In the genomic region with DNA sequence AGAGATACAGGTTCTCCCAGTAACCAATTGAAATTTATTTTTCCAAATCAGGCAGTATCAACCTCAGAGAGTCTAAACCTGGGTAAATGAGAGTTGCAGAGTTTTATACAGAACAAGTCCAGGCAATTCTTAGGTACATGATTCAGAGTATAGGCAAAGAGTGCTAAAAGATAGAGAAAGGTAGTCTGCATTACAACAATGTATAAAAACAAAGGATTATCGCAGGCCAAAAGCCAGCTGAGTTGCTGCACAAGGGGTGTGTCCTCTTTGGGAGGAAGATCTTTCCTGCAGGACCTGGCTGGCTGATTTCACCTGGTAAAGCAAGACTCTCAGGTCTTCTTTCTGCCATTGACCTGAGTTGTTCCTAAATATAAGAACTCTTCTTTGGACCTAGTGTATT, we compare ENCODE assay signal across 14 cellular contexts. TPM values are rescaled to one million over a fixed set of nuclear protein-coding genes. Genes with fewer than 3 reads are reported as not detected.
DNase-seq lines count a peak whose midpoint lies in the region; ATAC-seq and TF ChIP-seq lines count a peak whose summit lies in the region.
"Had no signal": no experiment of that assay in that cellular context is flagged by ENCODE, and none has a peak within 500 bp of the region (broad histone marks: within the 10 kb centered on the region; RNA-seq: fewer than 3 reads in every experiment).

No MANE protein-coding gene starts in this region.

- no TSS peak for BruUV-seq in MCF 10A (replicated peaks; lab: Mats Ljungman, UMichigan)

- DNase-seq in MCF 10A (ENCODE audit: unreplicated experiment), result peak; percentile 23
- no peak for DNase-seq in breast epithelium (ENCODE audit: low spot score in 2 of 2)
- DNase-seq in esophagus squamous epithelium (lab: John Stamatoyannopoulos, UW), result no peak
- no peak for DNase-seq in mucosa of descending colon
- no peak for DNase-seq in chondrocyte (ENCODE audit: low spot score)
- DNase-seq in posterior vena cava (ENCODE audit: low spot score), result no peak
- no peak for DNase-seq in activated T-cell treated with anti-CD3 and anti-CD28 coated beads, Interleukin-2, amount 50 U/mL, for 1 hour
- DNase-seq in NCI-H1694 treated with DMSO at 0.1 percent for 48 hours (lab: John Stamatoyannopoulos, UW), result no peak
- DNase-seq: CD8-positive, alpha-beta T cell; COR-L47; GM23248 had no signal

- no peak for TF ChIP-seq CTCF in MCF 10A (IDR thresholded peaks at IDR 0.05; ENCODE audit: unreplicated experiment)
- TF ChIP-seq CTCF in breast epithelium (IDR thresholded peaks at IDR 0.05), result no peak
- no peak for TF ChIP-seq CTCF in esophagus squamous epithelium (IDR thresholded peaks at IDR 0.05)
- TF ChIP-seq CTCF in mucosa of descending colon (IDR thresholded peaks at IDR 0.05), result no peak
- no peak for TF ChIP-seq CTCF in chondrocyte (IDR thresholded peaks at IDR 0.05)

- no peaks in the 10 kb centered on the region for H3K36me3 Mint-ChIP-seq in MCF 10A (ENCODE audit: insufficient read depth, unreplicated experiment)
- no peaks in the 10 kb centered on the region for H3K36me3 Mint-ChIP-seq in chondrocyte (ENCODE audit: low read depth)
- H3K36me3 Mint-ChIP-seq: CD14-positive monocyte; CD8-positive, alpha-beta T cell had no signal

- no peak overlapping the region for H3K4me3 ChIP-seq in breast epithelium
- H3K4me3 ChIP-seq in esophagus squamous epithelium, result no peak overlapping the region
- H3K4me3 ChIP-seq in mucosa of descending colon, result no peak overlapping the region
- H3K4me3 ChIP-seq: GM23248 had no signal

- 45 to 55% methylated on average over 1 of the region's 1 CpG for WGBS in esophagus squamous epithelium, 2 donors

- no peaks in the 10 kb centered on the region for H3K9me3 ChIP-seq in breast epithelium
- no peaks in the 10 kb centered on the region for H3K9me3 ChIP-seq in esophagus squamous epithelium
- H3K9me3 ChIP-seq in mucosa of descending colon, result no peaks in the 10 kb centered on the region

- H3K4me1 ChIP-seq in breast epithelium (no peaks in the 10 kb centered on the region), esophagus squamous epithelium (peaks cover 7 to 46% (median 14%) of the 10 kb centered on the region in 3 donors), mucosa of descending colon (ENCODE audit: low read depth) (no peaks in the 10 kb centered on the region)

- TF ChIP-seq POLR2A in breast epithelium (IDR thresholded peaks at IDR 0.05), result no peak
- TF ChIP-seq POLR2A in esophagus squamous epithelium (IDR thresholded peaks at IDR 0.05), result no peak

- intact Hi-C loops in MCF 10A (cut with micrococcal nuclease), result no loop called here
- intact Hi-C loops in breast epithelium (cut with DNase I; ENCODE audit: low total_unique reads), result no loop called here
- intact Hi-C loops in esophagus squamous epithelium (cut with DNase I), result no loop called here
- intact Hi-C loops in mucosa of descending colon (cut with DNase I, micrococcal nuclease), result no loop called here
- intact Hi-C loops in posterior vena cava (cut with DNase I), result no loop called here

- H3K27me3 ChIP-seq in breast epithelium, result no peaks in the 10 kb centered on the region
- no peaks in the 10 kb centered on the region for H3K27me3 ChIP-seq in esophagus squamous epithelium

- H3K4me3 Mint-ChIP-seq in MCF 10A (ENCODE audit: unreplicated experiment) (no peak overlapping the region), chondrocyte (ENCODE audit: unreplicated experiment) (no peak overlapping the region)
- H3K4me3 Mint-ChIP-seq: CD14-positive monocyte; CD8-positive, alpha-beta T cell had no signal

- peak; percentile 41 for ATAC-seq in mucosa of descending colon
- ATAC-seq: CD8-positive, alpha-beta T cell; HCT116 had no signal

- H3K4me1 Mint-ChIP-seq in MCF 10A (ENCODE audit: insufficient read depth, unreplicated experiment) (peaks cover 23% of the 10 kb centered on the region), chondrocyte (ENCODE audit: low read depth) (peaks cover 8% of the 10 kb centered on the region)
- H3K4me1 Mint-ChIP-seq: CD14-positive monocyte had no signal

- H3K27me3 Mint-ChIP-seq in MCF 10A (ENCODE audit: insufficient read depth, unreplicated experiment) (no peaks in the 10 kb centered on the region), chondrocyte (ENCODE audit: low read depth) (no peaks in the 10 kb centered on the region)

- CTCF ChIA-PET in MCF 10A (lab: Yijun Ruan, JAX), result interaction anchor here (0.7 to 1.5 kb wide), 4 partner anchors 28 to 249 kb away, joined by 3 to 7 read pairs (median 3); partner anchors contain the start of gene ECHDC1

- H3K9me3 Mint-ChIP-seq in MCF 10A (ENCODE audit: unreplicated experiment), result no peaks in the 10 kb centered on the region
- H3K9me3 Mint-ChIP-seq in chondrocyte (ENCODE audit: low read depth), result no peaks in the 10 kb centered on the region
- H3K9me3 Mint-ChIP-seq: CD8-positive, alpha-beta T cell had no signal

- H3K36me3 ChIP-seq in breast epithelium (no peaks in the 10 kb centered on the region), esophagus squamous epithelium (no peaks in the 10 kb centered on the region), mucosa of descending colon (ENCODE audit: low read depth) (no peaks in the 10 kb centered on the region)

- H3K27ac ChIP-seq in breast epithelium (no peak overlapping the region), esophagus squamous epithelium (peak overlapping the region in 3 of 4 donors; percentile 54 to 81 (median 64))
- H3K27ac ChIP-seq: 22Rv1, GM23248 had no signal

- POLR2A ChIA-PET in MCF 10A (lab: Yijun Ruan, JAX), result interaction anchor here (0.9 to 2.0 kb wide), 8 partner anchors 8 to 50 kb away, joined by 3 to 8 read pairs (median 4); no protein-coding TSS in a partner anchor

- H3K27ac Mint-ChIP-seq in MCF 10A (ENCODE audit: low read depth, unreplicated experiment) (peak overlapping the region; percentile 27), chondrocyte (ENCODE audit: unreplicated experiment) (no peak overlapping the region)
- H3K27ac Mint-ChIP-seq: CD8-positive, alpha-beta T cell had no signal

RNA-seq across cellular contexts. Expression of gene ECHDC1, which starts 48.9 kb away (rescaled TPM):
- total RNA-seq in MCF 10A (2022), result 60.4 and 70.7 TPM in 2 replicates
- 10 to 100 TPM; 56.7 to 93.7 (median 82.2) TPM for total RNA-seq in breast epithelium
- total RNA-seq in esophagus squamous epithelium, result 10 to 100 TPM; 29.6 to 70.8 (median 53.5) TPM
- 100 to 1,000 TPM in 2 of 3 donors, 10 to 100 TPM in 1; 78.1 to 104 (median 102) TPM for total RNA-seq in mucosa of descending colon
- 35.7 to 47.4 TPM (median 40.4 TPM) in 3 replicates for total RNA-seq in chondrocyte
- 10 to 100 TPM; 35.2 to 35.3 TPM for total RNA-seq in posterior vena cava

Comparison
In these comparisons a context has a peak if more than half of its experiments do, and no peak if none do; other contexts are left out.
1. H3K27ac ChIP-seq: peak in esophagus squamous epithelium (3 of 4); none in breast epithelium (0 of 2).